Comparison of ENCODE assay signal across 8 cellular contexts in genomic region chr20:37096415-37097039, GRCh38. TPM values are rescaled to one million over a fixed set of nuclear protein-coding genes. Genes with fewer than 3 reads are reported as not detected.
DNase-seq lines count a peak whose midpoint lies in the region; ATAC-seq lines count a peak whose summit lies in the region.

No MANE protein-coding gene starts in this region.

- intact Hi-C loops in right cardiac atrium (cut with DNase I), result no loop called here

- no peaks in the 10 kb centered on the region for H3K36me3 ChIP-seq in stomach smooth muscle (ENCODE audit: control insufficient read depth in 2 of 2, insufficient read depth in 2 of 2, low read length in 2 of 2)

- H3K27me3 ChIP-seq in right cardiac atrium (ENCODE audit: control insufficient read depth, insufficient read depth) (no peaks in the 10 kb centered on the region), stomach smooth muscle (ENCODE audit: control insufficient read depth in 1 of 2, insufficient read depth in 2 of 2, low read length in 2 of 2) (no peaks in the 10 kb centered on the region)

- in situ Hi-C loops in SK-MEL-5 (cut with HindIII; ENCODE audit: low pct_unique_long_range_greater_than_20kb, low sequenced_read_pairs), result no loop called here

- WGBS in right cardiac atrium, result 60% methylated on average over 11 of the region's 11 CpGs

- peak; percentile 8 for DNase-seq in activated CD4-positive, alpha-beta T cell treated with anti-CD3 and anti-CD28 coated beads for 48 hours
- DNase-seq in activated CD4-positive, alpha-beta T cell treated with anti-CD3 and anti-CD28 coated beads, Interleukin-2, amount 50 U/mL, for 48 hours, result no peak
- peak; percentile 20 for DNase-seq in SK-MEL-5 (ENCODE audit: low read depth, low spot score)
- DNase-seq in right cardiac atrium, result no peak
- DNase-seq in NCI-H446 treated with DMSO at 0.1 percent for 48 hours (lab: John Stamatoyannopoulos, UW), result no peak

- H3K9me3 ChIP-seq in right cardiac atrium (ENCODE audit: control insufficient read depth, low read length) (no peaks in the 10 kb centered on the region), stomach smooth muscle (ENCODE audit: control insufficient read depth in 2 of 2, low read length in 2 of 2) (no peaks in the 10 kb centered on the region)

- H3K4me3 ChIP-seq in right cardiac atrium (ENCODE audit: low read length) (peak overlapping the region; percentile 84), stomach smooth muscle (ENCODE audit: low read length in 2 of 2) (peak overlapping the region; percentile 86 to 88)

- no peaks in the 10 kb centered on the region for H3K4me1 ChIP-seq in right cardiac atrium (ENCODE audit: control insufficient read depth, insufficient read depth, low read length)
- peaks cover 12% of the 10 kb centered on the region for H3K4me1 ChIP-seq in stomach smooth muscle (ENCODE audit: control insufficient read depth, insufficient read depth, low read length)

- peak overlapping the region; percentile 62 to 71 for H3K9ac ChIP-seq in stomach smooth muscle (ENCODE audit: low read length in 2 of 2)

- no peak for ATAC-seq in right cardiac atrium
- no peak for ATAC-seq in HG03432 (IDR thresholded peaks at IDR 0.05; ENCODE audit: unreplicated experiment)
- no peak for ATAC-seq in HG03439 (IDR thresholded peaks at IDR 0.05; ENCODE audit: unreplicated experiment)

- no peak overlapping the region for H3K27ac ChIP-seq in right cardiac atrium (ENCODE audit: low read length)
- H3K27ac ChIP-seq in stomach smooth muscle (ENCODE audit: low read length), result peak overlapping the region; percentile 49

RNA-seq across cellular contexts. Expression of gene RBL1, which starts 0.7 kb away (rescaled TPM):
- total RNA-seq in SK-MEL-5 (2014; rRNA removed; shearing (Covaris generic)), result 15.5 and 16.8 TPM in 2 replicates
- polyA plus RNA-seq in SK-MEL-5 (2015; cell fraction: cytosol; rRNA removed), result 7.6 and 12.2 TPM in 2 replicates
- polyA plus RNA-seq in SK-MEL-5 (2015; cell fraction: nucleus; rRNA removed), result 8.5 and 14.3 TPM in 2 replicates
- total RNA-seq in right cardiac atrium, result 1 to 10 TPM; 3.0 to 4.2 (median 3.8) TPM
- polyA plus RNA-seq in right cardiac atrium, result 1.3 TPM

Comparison
In these comparisons a context has a peak if more than half of its experiments do, and no peak if none do; other contexts are left out.
1. DNase-seq: peak in activated CD4-positive, alpha-beta T cell treated with anti-CD3 and anti-CD28 coated beads for 48 hours (single experiment) and SK-MEL-5 (single experiment); none in activated CD4-positive, alpha-beta T cell treated with anti-CD3 and anti-CD28 coated beads, Interleukin-2, amount 50 U/mL, for 48 hours (0 of 2), right cardiac atrium (0 of 3) and NCI-H446 treated with DMSO at 0.1 percent for 48 hours (single experiment).